In the genomic region with DNA sequence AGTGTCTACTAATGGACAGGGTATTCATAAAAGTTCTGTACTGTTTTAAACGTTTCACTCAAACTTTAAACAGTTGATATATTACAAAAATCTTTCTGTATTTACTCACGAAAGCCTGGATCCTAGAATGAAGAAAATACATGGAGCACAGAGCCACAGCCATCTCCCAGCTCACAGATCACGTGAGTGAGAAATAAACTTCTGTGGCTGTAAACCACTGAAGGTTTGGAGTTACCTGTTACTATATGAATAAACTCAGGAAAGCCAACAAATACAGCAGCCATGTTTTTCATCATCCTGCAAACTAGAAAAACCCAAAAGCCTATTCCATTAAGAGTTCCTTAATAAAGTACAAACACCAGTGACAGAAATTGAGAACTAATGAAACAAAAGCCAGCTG, we compare ENCODE assay signal across 8 cellular contexts. TPM values are rescaled to one million over a fixed set of nuclear protein-coding genes. Genes with fewer than 3 reads are reported as not detected.
DNase-seq lines count a peak whose midpoint lies in the region; ATAC-seq and TF ChIP-seq lines count a peak whose summit lies in the region.

No MANE protein-coding gene starts in this region.

- no peak for TF ChIP-seq POLR2A in NB4 (IDR thresholded peaks at IDR 0.05; ENCODE audit: extremely low read depth, insufficient read length)

- H3K9me3 ChIP-seq in BE2C = no peaks in the 10 kb centered on the region
- H3K9me3 ChIP-seq in effector memory CD4-positive, alpha-beta T cell (ENCODE audit: control insufficient read depth, low read length) = no peaks in the 10 kb centered on the region

- ATAC-seq in HG03342 (IDR thresholded peaks at IDR 0.05; ENCODE audit: unreplicated experiment) (no peak), HG02973 (IDR thresholded peaks at IDR 0.05; ENCODE audit: unreplicated experiment) (no peak), HG03442 (IDR thresholded peaks at IDR 0.05; ENCODE audit: unreplicated experiment) (no peak)

- no peak for TF ChIP-seq CTCF in BE2C (IDR thresholded peaks at IDR 0.05; ENCODE audit: low read depth, low read length)
- no peak for TF ChIP-seq CTCF in NB4 (IDR thresholded peaks at IDR 0.05; ENCODE audit: low read depth, low read length)
- no peak for TF ChIP-seq CTCF in nephron (IDR thresholded peaks at IDR 0.05; ENCODE audit: unreplicated experiment in 3 of 3)

- H3K27ac Mint-ChIP-seq in nephron = peak overlapping the region; percentile 97 to 99 (median 97)

- H3K27ac ChIP-seq in effector memory CD4-positive, alpha-beta T cell (ENCODE audit: insufficient read depth, low read length, poor library complexity, severe bottlenecking) = peak overlapping the region; percentile 86

- DNase-seq in BE2C (no peak), NB4 (ENCODE audit: low read depth) (no peak), SHP77 (lab: John Stamatoyannopoulos, UW) (no peak)
- no peak for DNase-seq in effector memory CD4-positive, alpha-beta T cell

- H3K4me1 Mint-ChIP-seq in nephron = peaks cover 51% of the 10 kb centered on the region

- H3K4me3 ChIP-seq in BE2C (ENCODE audit: low read depth, low read length) = peak overlapping the region; percentile 98
- peak overlapping the region; percentile 93 for H3K4me3 ChIP-seq in NB4 (ENCODE audit: low read depth, low read length)
- H3K4me3 ChIP-seq in effector memory CD4-positive, alpha-beta T cell (ENCODE audit: insufficient read depth, low read depth, low read length, poor library complexity, severe bottlenecking) = peak overlapping the region; percentile 64

- H3K27me3 Mint-ChIP-seq in nephron (ENCODE audit: low read depth) = no peaks in the 10 kb centered on the region

- no peaks in the 10 kb centered on the region for H3K9me3 Mint-ChIP-seq in nephron

- H3K36me3 Mint-ChIP-seq in nephron (ENCODE audit: low read depth) = peaks cover 15% of the 10 kb centered on the region

- H3K36me3 ChIP-seq in BE2C = peaks cover 13% of the 10 kb centered on the region
- H3K36me3 ChIP-seq in effector memory CD4-positive, alpha-beta T cell (ENCODE audit: control insufficient read depth, insufficient read depth, low read length) = no peaks in the 10 kb centered on the region

- no peaks in the 10 kb centered on the region for H3K4me1 ChIP-seq in BE2C
- peaks cover 19% of the 10 kb centered on the region for H3K4me1 ChIP-seq in effector memory CD4-positive, alpha-beta T cell (ENCODE audit: control insufficient read depth, insufficient read depth, low read length, poor library complexity, severe bottlenecking)

- no peaks in the 10 kb centered on the region for H3K27me3 ChIP-seq in BE2C
- no peaks in the 10 kb centered on the region for H3K27me3 ChIP-seq in effector memory CD4-positive, alpha-beta T cell (replicated peaks; ENCODE audit: control insufficient read depth, insufficient read depth, low read length, poor library complexity, severe bottlenecking)

- H3K4me3 Mint-ChIP-seq in nephron = peak overlapping the region; percentile 98 to 99 (median 98)

RNA-seq across cellular contexts. Expression of a gene that starts 0.9 kb away (rescaled TPM):
- polyA plus RNA-seq in BE2C (2012; ENCODE audit: insufficient read depth, insufficient read length, low read depth) = 27.5 TPM

RNA-seq across cellular contexts. Expression of a gene that starts 34.6 kb away (rescaled TPM):
- polyA plus RNA-seq in BE2C (2012; ENCODE audit: insufficient read depth, insufficient read length, low read depth) = 228 TPM
